In genomic region chr20:53085720-53086119, GRCh38 we compare ENCODE assay signal across 15 cellular contexts.
"Had no signal": no experiment of that assay in that cellular context is flagged by ENCODE, and none has a peak within 500 bp of the region (broad histone marks: within the 10 kb centered on the region; RNA-seq: fewer than 3 reads in every experiment).

No MANE protein-coding gene starts in this region.

- H3K27ac ChIP-seq: hepatocyte, pancreas, tibial artery had no signal

- H3K4me3 Mint-ChIP-seq: activated CD4-positive, alpha-beta T cell treated with anti-CD3 and anti-CD28 coated beads, Interleukin-2, amount 10 ng/mL, durations not matched to agents 24 days and 14 days; activated naive CD8-positive, alpha-beta T cell treated with anti-CD3 and anti-CD28 coated beads for 36 hours; neural crest cell; WTC11 had no signal

- H3K4me1 ChIP-seq: tibial artery had no signal

- H3K4me2 ChIP-seq: hepatocyte had no signal

- H3K4me1 Mint-ChIP-seq: neural crest cell had no signal

- H3K27me3 ChIP-seq: gastroesophageal sphincter, hepatocyte, pancreas, tibial artery had no signal

- DNase-seq: activated CD4-positive, alpha-beta T cell treated with anti-CD3 and anti-CD28 coated beads, Interleukin-2, amount 10 ng/mL, durations not matched to agents 24 days and 14 days; activated CD8-positive, alpha-beta memory T cell treated with anti-CD3 and anti-CD28 coated beads for 24 hours; activated naive CD8-positive, alpha-beta T cell treated with anti-CD3 and anti-CD28 coated beads for 36 hours; anterior cingulate cortex; dermis blood vessel endothelial cell; kidney; left ventricle myocardium superior; pancreas; stimulated activated CD4-positive, alpha-beta T cell treated with anti-CD3 and anti-CD28 coated beads, Interleukin-4, amount 100 ng/mL, for 24 hours; tibial artery had no signal

- H2AFZ ChIP-seq: hepatocyte had no signal

- H3K4me3 ChIP-seq: gastroesophageal sphincter, hepatocyte, pancreas, tibial artery had no signal

- H3K9me3 ChIP-seq: gastroesophageal sphincter, pancreas, tibial artery had no signal

- H3K9me3 Mint-ChIP-seq: activated naive CD8-positive, alpha-beta T cell treated with anti-CD3 and anti-CD28 coated beads for 36 hours; activated T-helper 17 cell treated with anti-CD3 and anti-CD28 coated beads, Interleukin-2, amount 50 U/mL, for 72 hours; neural crest cell had no signal

- H3K36me3 Mint-ChIP-seq: activated naive CD8-positive, alpha-beta T cell treated with anti-CD3 and anti-CD28 coated beads for 36 hours; WTC11 had no signal

- H3K27ac Mint-ChIP-seq: activated CD4-positive, alpha-beta T cell treated with anti-CD3 and anti-CD28 coated beads, Interleukin-2, amount 10 ng/mL, durations not matched to agents 24 days and 14 days; activated naive CD8-positive, alpha-beta T cell treated with anti-CD3 and anti-CD28 coated beads for 36 hours; WTC11 had no signal

- H3K27me3 Mint-ChIP-seq: activated CD4-positive, alpha-beta T cell treated with anti-CD3 and anti-CD28 coated beads, Interleukin-2, amount 10 ng/mL, durations not matched to agents 24 days and 14 days; activated naive CD8-positive, alpha-beta T cell treated with anti-CD3 and anti-CD28 coated beads for 36 hours; activated T-helper 17 cell treated with anti-CD3 and anti-CD28 coated beads, Interleukin-2, amount 50 U/mL, for 72 hours had no signal

- H3K36me3 ChIP-seq: gastroesophageal sphincter, pancreas, tibial artery had no signal
